1 cellular context compared by ENCODE assay signal in the genomic region with DNA sequence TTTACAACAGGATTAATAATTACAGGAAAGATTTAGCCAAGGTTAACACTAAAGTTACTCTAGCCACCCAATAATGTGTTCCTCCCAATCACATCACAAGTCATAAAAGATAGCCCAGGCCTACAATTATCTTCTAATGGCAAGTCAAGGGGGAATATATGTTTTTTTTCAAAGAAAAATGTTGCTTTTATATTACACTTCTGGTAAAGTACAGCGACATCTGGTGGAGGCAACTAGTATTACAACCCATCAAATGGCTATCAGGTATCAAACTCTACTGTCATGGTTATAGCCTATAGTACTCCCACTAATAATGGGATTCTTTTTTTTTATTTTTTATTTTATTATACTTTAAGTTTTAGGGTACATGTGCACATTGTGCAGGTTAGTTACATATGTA.
TF ChIP-seq lines count a peak whose summit lies in the region.

No MANE protein-coding gene starts in this region.

TF ChIP-seq in IMR-90, 13 proteins besides CTCF, POLR2A, EP300 and RAD21 (continued from another document):
- no peak for TF ChIP-seq MAFK (IDR thresholded peaks at IDR 0.05; ENCODE audit: low read depth, low read length)
- no peak for TF ChIP-seq MAZ (IDR thresholded peaks at IDR 0.05; ENCODE audit: borderline replicate concordance, low read depth, low read length)
- TF ChIP-seq RCOR1 (IDR thresholded peaks at IDR 0.05; ENCODE audit: insufficient replicate concordance, low read length): no peak
